Comparison of ENCODE assay signal across 1 cellular context in the genomic region with DNA sequence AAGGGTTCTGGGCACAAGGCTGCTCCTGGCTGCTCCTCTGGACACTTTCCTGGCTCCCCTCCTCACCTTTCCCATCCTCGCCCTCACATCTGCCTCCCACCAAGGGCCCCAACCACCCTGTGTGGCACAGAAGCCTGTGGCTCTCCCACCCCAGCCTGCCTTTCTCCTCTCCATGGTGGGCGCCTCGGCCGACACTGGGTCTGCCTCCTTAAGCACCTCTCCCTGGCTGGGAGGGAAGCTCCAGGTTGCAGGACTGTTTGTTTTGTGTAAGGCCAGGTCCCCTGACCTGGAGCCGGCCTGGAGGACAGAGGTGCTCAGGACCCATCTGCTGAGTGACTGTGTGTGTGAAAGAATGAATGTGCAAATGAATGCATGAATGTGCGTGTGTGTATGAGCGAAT.
TF ChIP-seq lines count a peak whose summit lies in the region.

No MANE protein-coding gene starts in this region.

TF ChIP-seq in H1, 55 proteins besides CTCF, POLR2A, EP300 and RAD21:
- TF ChIP-seq, protein P1, sequence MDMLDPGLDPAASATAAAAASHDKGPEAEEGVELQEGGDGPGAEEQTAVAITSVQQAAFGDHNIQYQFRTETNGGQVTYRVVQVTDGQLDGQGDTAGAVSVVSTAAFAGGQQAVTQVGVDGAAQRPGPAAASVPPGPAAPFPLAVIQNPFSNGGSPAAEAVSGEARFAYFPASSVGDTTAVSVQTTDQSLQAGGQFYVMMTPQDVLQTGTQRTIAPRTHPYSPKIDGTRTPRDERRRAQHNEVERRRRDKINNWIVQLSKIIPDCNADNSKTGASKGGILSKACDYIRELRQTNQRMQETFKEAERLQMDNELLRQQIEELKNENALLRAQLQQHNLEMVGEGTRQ (IDR thresholded peaks at IDR 0.05; ENCODE audit: low read length) = no peak
- TF ChIP-seq CHD2 (IDR thresholded peaks at IDR 0.05; ENCODE audit: low read length) (no peak), JUN (IDR thresholded peaks at IDR 0.05; ENCODE audit: low read depth, low read length) (no peak), RBBP5 (IDR thresholded peaks at IDR 0.05; ENCODE audit: borderline replicate concordance, low read depth, low read length) (no peak), BRCA1 (IDR thresholded peaks at IDR 0.05; ENCODE audit: low read depth, low read length) (no peak), RXRA (IDR thresholded peaks at IDR 0.05; ENCODE audit: insufficient read depth, low read depth, low read length) (no peak), HDAC6 (IDR thresholded peaks at IDR 0.05; ENCODE audit: low read depth, low read length) (no peak), TBP (IDR thresholded peaks at IDR 0.05; ENCODE audit: low read depth, low read length) (no peak), CBX5 (IDR thresholded peaks at IDR 0.05; ENCODE audit: low read depth, low read length) (no peak), SRF (IDR thresholded peaks at IDR 0.05; ENCODE audit: low read depth, low read length) (no peak), CEBPB (IDR thresholded peaks at IDR 0.05; ENCODE audit: low read depth, low read length) (no peak)
- TF ChIP-seq, protein P2, sequence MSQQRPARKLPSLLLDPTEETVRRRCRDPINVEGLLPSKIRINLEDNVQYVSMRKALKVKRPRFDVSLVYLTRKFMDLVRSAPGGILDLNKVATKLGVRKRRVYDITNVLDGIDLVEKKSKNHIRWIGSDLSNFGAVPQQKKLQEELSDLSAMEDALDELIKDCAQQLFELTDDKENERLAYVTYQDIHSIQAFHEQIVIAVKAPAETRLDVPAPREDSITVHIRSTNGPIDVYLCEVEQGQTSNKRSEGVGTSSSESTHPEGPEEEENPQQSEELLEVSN (IDR thresholded peaks at IDR 0.05) = no peak
